ENCODE assay signal across 23 cellular contexts in genomic region chr18:40864846-40865245, GRCh38.
"Had no signal": no experiment of that assay in that cellular context is flagged by ENCODE, and none has a peak within 500 bp of the region (broad histone marks: within the 10 kb centered on the region; RNA-seq: fewer than 3 reads in every experiment).

No MANE protein-coding gene starts in this region.

- H3K4me1 ChIP-seq: gastrocnemius medialis, heart left ventricle, left lung, prostate gland, right atrium auricular region, stomach, thyroid gland, vagina had no signal

- H3K27ac Mint-ChIP-seq: effector memory CD8-positive, alpha-beta T cell; naive thymus-derived CD8-positive, alpha-beta T cell; nephron progenitor cell; stimulated activated effector memory CD8-positive, alpha-beta T cell treated with anti-CD3 and anti-CD28 coated beads, Interleukin-12 subunit alpha, Interleukin-12 subunit beta, amount 100 ng/mL, for 72 hours had no signal

- H3K27me3 ChIP-seq: gastrocnemius medialis, heart left ventricle, hepatocyte, left lung, right atrium auricular region, stomach, thyroid gland, vagina had no signal

- H3K79me2 ChIP-seq: hepatocyte had no signal

- H3K27ac ChIP-seq: coronary artery, gastrocnemius medialis, heart left ventricle, hepatocyte, left lung, prostate gland, right atrium auricular region, stomach, thyroid gland, vagina had no signal

- H3K36me3 Mint-ChIP-seq: naive thymus-derived CD8-positive, alpha-beta T cell; stimulated activated effector memory CD8-positive, alpha-beta T cell treated with anti-CD3 and anti-CD28 coated beads, Interleukin-12 subunit alpha, Interleukin-12 subunit beta, amount 100 ng/mL, for 72 hours had no signal

- H3K27me3 Mint-ChIP-seq: effector memory CD8-positive, alpha-beta T cell; naive thymus-derived CD8-positive, alpha-beta T cell had no signal

- H3K9me3 ChIP-seq: gastrocnemius medialis, heart left ventricle, prostate gland, right atrium auricular region, stomach, thyroid gland, vagina had no signal

- H3K4me3 ChIP-seq: coronary artery, gastrocnemius medialis, heart left ventricle, hepatocyte, left lung, prostate gland, right atrium auricular region, stomach, thyroid gland, vagina had no signal

- H3K4me3 Mint-ChIP-seq: effector memory CD8-positive, alpha-beta T cell; naive thymus-derived CD8-positive, alpha-beta T cell; nephron progenitor cell; stimulated activated effector memory CD8-positive, alpha-beta T cell treated with anti-CD3 and anti-CD28 coated beads, Interleukin-12 subunit alpha, Interleukin-12 subunit beta, amount 100 ng/mL, for 72 hours had no signal

- H3K4me1 Mint-ChIP-seq: naive thymus-derived CD8-positive, alpha-beta T cell; nephron progenitor cell; stimulated activated effector memory CD8-positive, alpha-beta T cell treated with anti-CD3 and anti-CD28 coated beads, Interleukin-12 subunit alpha, Interleukin-12 subunit beta, amount 100 ng/mL, for 72 hours had no signal

- ATAC-seq: effector memory CD8-positive, alpha-beta T cell; gastrocnemius medialis; heart left ventricle; left lung; naive thymus-derived CD8-positive, alpha-beta T cell; sciatic nerve; stimulated activated effector memory CD8-positive, alpha-beta T cell treated with anti-CD3 and anti-CD28 coated beads, Interleukin-12 subunit alpha, Interleukin-12 subunit beta, amount 100 ng/mL, for 72 hours had no signal

- H2AFZ ChIP-seq: hepatocyte had no signal

- H3K36me3 ChIP-seq: gastrocnemius medialis, heart left ventricle, left lung, prostate gland, right atrium auricular region, stomach, thyroid gland, vagina had no signal

- H3K4me2 ChIP-seq: hepatocyte had no signal

- DNase-seq: effector memory CD8-positive, alpha-beta T cell; gastrocnemius medialis; heart left ventricle; kidney; left lung; mesendoderm; midbrain; naive thymus-derived CD8-positive, alpha-beta T cell; nephron progenitor cell; nucleus accumbens; stimulated activated CD4-positive, alpha-beta T cell treated with anti-CD3 and anti-CD28 coated beads, Interleukin-2, amount 100 ng/mL, for 24 hours; stimulated activated CD4-positive, alpha-beta T cell treated with anti-CD3 and anti-CD28 coated beads, Interleukin-4, amount 100 ng/mL, for 24 hours; stimulated activated naive CD4-positive, alpha-beta T cell treated with Interleukin-2 at 50 U/mL for 16 hours; stomach; thyroid gland; trophoblast cell had no signal
